ENCODE assay signal across 17 cellular contexts in the genomic region with DNA sequence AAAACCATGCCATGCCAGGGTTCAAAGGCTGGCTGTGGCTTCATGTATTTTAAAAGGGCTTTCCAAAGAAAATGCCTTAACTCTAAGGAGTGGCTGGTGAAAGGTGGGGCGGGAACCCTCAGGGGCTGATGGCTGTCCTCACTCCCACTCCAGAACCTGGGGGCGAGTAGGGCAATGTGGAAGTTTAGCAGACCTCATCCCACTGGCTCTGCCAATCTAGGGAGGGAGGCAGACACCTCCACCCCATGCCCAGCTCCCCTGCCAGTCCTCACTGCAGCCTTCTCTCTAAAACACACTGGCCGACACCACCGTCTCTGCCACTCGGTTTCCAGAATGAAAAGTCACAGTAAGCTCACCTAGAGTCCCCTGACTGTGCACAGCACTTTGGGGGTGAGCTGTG.
A peak's percentile ranks its signal among the peaks of the same experiment; 100 is the strongest.
DNase-seq lines count a peak whose midpoint lies in the region; ATAC-seq and TF ChIP-seq lines count a peak whose summit lies in the region.
"Had no signal": no experiment of that assay in that cellular context is flagged by ENCODE, and none has a peak within 500 bp of the region (broad histone marks: within the 10 kb centered on the region; RNA-seq: fewer than 3 reads in every experiment).

No MANE protein-coding gene starts in this region.

- POLR2A ChIA-PET in HEK293 (lab: Yijun Ruan, JAX): no interaction called here

- no peaks in the 10 kb centered on the region for H3K79me1 ChIP-seq in neuronal stem cell (ENCODE audit: low read depth, low read length)

- peak overlapping the region; percentile 76 for H2AK5ac ChIP-seq in neuronal stem cell (ENCODE audit: low read depth, low read length)

- no peak overlapping the region for H3K9ac ChIP-seq in neuronal stem cell (ENCODE audit: low read depth, low read length, poor library complexity)

- CTCF ChIA-PET in HEK293 (lab: Yijun Ruan, JAX): interaction anchor here (0.6 to 11.1 kb wide), 4 partner anchors 10 to 237 kb away, joined by 4 to 107 read pairs (median 8); no protein-coding TSS in a partner anchor

- H2BK15ac ChIP-seq in neuronal stem cell (ENCODE audit: low read length): no peak overlapping the region

- peaks cover 0 to 35% (median 0%) of the 10 kb centered on the region in 3 experiments for H3K27me3 ChIP-seq in neuronal stem cell (ENCODE audit: control insufficient read depth in 3 of 3, insufficient read depth in 3 of 3, low read depth in 1 of 3, low read length in 3 of 3)

- no peak overlapping the region for H2BK12ac ChIP-seq in neuronal stem cell (ENCODE audit: low read length)

- TF ChIP-seq CTCF in HEK293 (tag by site-specific recombination; IDR thresholded peaks at IDR 0.05) (no peak), VCaP (conservative IDR thresholded peaks at IDR 0.05) (no peak)

- H3K18ac ChIP-seq in neuronal stem cell (ENCODE audit: low read length): no peak overlapping the region

- no peak overlapping the region for H4K8ac ChIP-seq in neuronal stem cell (ENCODE audit: low read depth, low read length)

- H3K23ac ChIP-seq in neuronal stem cell (ENCODE audit: low read depth, low read length, poor library complexity): no peak overlapping the region

- H3K4me2 ChIP-seq in neuronal stem cell (ENCODE audit: insufficient read depth, low read length, poor library complexity, severe bottlenecking): no peak overlapping the region
- H3K4me2 ChIP-seq: GM23338 had no signal

- no peak overlapping the region for H2AFZ ChIP-seq in neuronal stem cell (ENCODE audit: low read length)
- H2AFZ ChIP-seq: GM23338 had no signal

- no peak overlapping the region for H3K4me3 ChIP-seq in HEK293 (ENCODE audit: low read depth, low read length)
- no peak overlapping the region for H3K4me3 ChIP-seq in neuronal stem cell (ENCODE audit: low read length in 2 of 2)
- H3K4me3 ChIP-seq: GM12878, GM23338 had no signal

- no peak for ATAC-seq in HG02763 (IDR thresholded peaks at IDR 0.05; ENCODE audit: unreplicated experiment)
- ATAC-seq: CD8-positive, alpha-beta T cell; GM12878; GM23338; HCT116 had no signal

- H3K14ac ChIP-seq in neuronal stem cell (ENCODE audit: low read length): no peak overlapping the region

- no peak overlapping the region for H3K4ac ChIP-seq in neuronal stem cell (ENCODE audit: low read length)

- no peaks in the 10 kb centered on the region for H3K36me3 ChIP-seq in HEK293 (ENCODE audit: control insufficient read depth in 2 of 2, insufficient read depth in 1 of 2, low read length in 2 of 2)
- no peaks in the 10 kb centered on the region for H3K36me3 ChIP-seq in neuronal stem cell (replicated peaks in 1 of 2; ENCODE audit: control insufficient read depth in 2 of 2, insufficient read depth in 2 of 2, low read length in 2 of 2)

- no peak for DNase-seq in neuronal stem cell (ENCODE audit: low spot score)
- DNase-seq in DMS53 treated with DMSO at 0.1 percent for 48 hours (lab: John Stamatoyannopoulos, UW; ENCODE audit: unreplicated experiment): no peak
- DNase-seq in NCI-H1105 (lab: John Stamatoyannopoulos, UW): no peak
- DNase-seq: Caco-2; CD4-positive, CD25-positive, alpha-beta regulatory T cell; CD8-positive, alpha-beta T cell; DMS153; DMS79; EL; GDM1; HFFc6 had no signal

- H2BK5ac ChIP-seq in neuronal stem cell (ENCODE audit: low read length): no peak overlapping the region

- H3K4me1 ChIP-seq in HEK293 (ENCODE audit: control insufficient read depth, insufficient read depth, low read length) (peaks cover 18% of the 10 kb centered on the region), neuronal stem cell (ENCODE audit: control insufficient read depth in 2 of 2, insufficient read depth in 1 of 2, low read depth in 1 of 2, low read length in 2 of 2) (peaks cover 5 to 6% of the 10 kb centered on the region in 2 donors)

- H2BK120ac ChIP-seq in neuronal stem cell (ENCODE audit: low read depth, low read length): no peak overlapping the region

- no peak overlapping the region for H4K91ac ChIP-seq in neuronal stem cell (ENCODE audit: low read depth, low read length, poor library complexity)

- no peak overlapping the region for H3K27ac ChIP-seq in HEK293 (ENCODE audit: extremely low read depth, low read depth, low read length)
- peak overlapping the region; percentile 99 for H3K27ac ChIP-seq in VCaP
- H3K27ac ChIP-seq in neuronal stem cell (replicated peaks; ENCODE audit: low read length): no peak overlapping the region

- no CpG with 5 or more reads among the region's 5 CpGs for WGBS in neuronal stem cell (ENCODE audit: extremely low coverage in 2 of 2, insufficient read length in 2 of 2, insufficient replicate concordance in 1 of 2), 2 donors

- no peaks in the 10 kb centered on the region for H3K9me3 ChIP-seq in HEK293 (ENCODE audit: control insufficient read depth, insufficient read depth, low read depth, low read length)
- H3K9me3 ChIP-seq in neuronal stem cell (replicated peaks in 1 of 2; ENCODE audit: control insufficient read depth in 2 of 2, insufficient read depth in 1 of 2, low read depth in 1 of 2, low read length in 2 of 2): no peaks in the 10 kb centered on the region
- H3K9me3 ChIP-seq: Caco-2 had no signal

TF ChIP-seq in HEK293, 187 proteins besides CTCF, POLR2A, EP300 and RAD21:
- TF ChIP-seq EGR2 (tag by site-specific recombination; IDR thresholded peaks at IDR 0.05; ENCODE audit: low read depth): peak; percentile 42; the same call in 1 of the 2 replicates
- peak; percentile 61 for TF ChIP-seq ZFHX2 (tag by site-specific recombination; conservative IDR thresholded peaks at IDR 0.05)
- TF ChIP-seq, protein P1, sequence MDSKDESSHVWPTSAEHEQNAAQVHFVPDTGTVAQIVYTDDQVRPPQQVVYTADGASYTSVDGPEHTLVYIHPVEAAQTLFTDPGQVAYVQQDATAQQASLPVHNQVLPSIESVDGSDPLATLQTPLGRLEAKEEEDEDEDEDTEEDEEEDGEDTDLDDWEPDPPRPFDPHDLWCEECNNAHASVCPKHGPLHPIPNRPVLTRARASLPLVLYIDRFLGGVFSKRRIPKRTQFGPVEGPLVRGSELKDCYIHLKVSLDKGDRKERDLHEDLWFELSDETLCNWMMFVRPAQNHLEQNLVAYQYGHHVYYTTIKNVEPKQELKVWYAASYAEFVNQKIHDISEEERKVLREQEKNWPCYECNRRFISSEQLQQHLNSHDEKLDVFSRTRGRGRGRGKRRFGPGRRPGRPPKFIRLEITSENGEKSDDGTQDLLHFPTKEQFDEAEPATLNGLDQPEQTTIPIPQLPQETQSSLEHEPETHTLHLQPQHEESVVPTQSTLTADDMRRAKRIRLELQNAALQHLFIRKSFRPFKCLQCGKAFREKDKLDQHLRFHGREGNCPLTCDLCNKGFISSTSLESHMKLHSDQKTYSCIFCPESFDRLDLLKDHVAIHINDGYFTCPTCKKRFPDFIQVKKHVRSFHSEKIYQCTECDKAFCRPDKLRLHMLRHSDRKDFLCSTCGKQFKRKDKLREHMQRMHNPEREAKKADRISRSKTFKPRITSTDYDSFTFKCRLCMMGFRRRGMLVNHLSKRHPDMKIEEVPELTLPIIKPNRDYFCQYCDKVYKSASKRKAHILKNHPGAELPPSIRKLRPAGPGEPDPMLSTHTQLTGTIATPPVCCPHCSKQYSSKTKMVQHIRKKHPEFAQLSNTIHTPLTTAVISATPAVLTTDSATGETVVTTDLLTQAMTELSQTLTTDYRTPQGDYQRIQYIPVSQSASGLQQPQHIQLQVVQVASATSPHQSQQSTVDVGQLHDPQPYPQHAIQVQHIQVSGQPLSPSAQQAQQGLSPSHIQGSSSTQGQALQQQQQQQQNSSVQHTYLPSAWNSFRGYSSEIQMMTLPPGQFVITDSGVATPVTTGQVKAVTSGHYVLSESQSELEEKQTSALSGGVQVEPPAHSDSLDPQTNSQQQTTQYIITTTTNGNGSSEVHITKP (tag by site-specific recombination; IDR thresholded peaks at IDR 0.05): no peak
TF ChIP-seq in HEK293: peak in this region for 2.
